Comparison of ENCODE assay signal across 12 cellular contexts in genomic region chr5:138869763-138870500, GRCh38. TPM values are rescaled to one million over a fixed set of nuclear protein-coding genes. Genes with fewer than 3 reads are reported as not detected.
DNase-seq lines count a peak whose midpoint lies in the region; ATAC-seq, FAIRE-seq and TF ChIP-seq lines count a peak whose summit lies in the region.
"Had no signal": no experiment of that assay in that cellular context is flagged by ENCODE, and none has a peak within 500 bp of the region (broad histone marks: within the 10 kb centered on the region; RNA-seq: fewer than 3 reads in every experiment).

No MANE protein-coding gene starts in this region.

- no peak overlapping the region for H3K27ac Mint-ChIP-seq in CD8-positive, alpha-beta memory T cell
- no peak overlapping the region for H3K27ac Mint-ChIP-seq in Calu3 (ENCODE audit: unreplicated experiment)
- H3K27ac Mint-ChIP-seq: CD4-positive, CD25-positive, alpha-beta regulatory T cell; immature natural killer cell had no signal

- peaks cover 9% of the 10 kb centered on the region; the same call in 1 of the 2 replicates for H4K20me1 ChIP-seq in K562 (replicated peaks; ENCODE audit: control insufficient read depth, insufficient read depth, low read length)

- no peaks in the 10 kb centered on the region for H3K36me3 Mint-ChIP-seq in CD8-positive, alpha-beta memory T cell
- H3K36me3 Mint-ChIP-seq in Calu3 (ENCODE audit: insufficient read depth, unreplicated experiment), result peaks cover 35% of the 10 kb centered on the region
- H3K36me3 Mint-ChIP-seq: CD4-positive, CD25-positive, alpha-beta regulatory T cell had no signal

- H3K4me3 ChIP-seq in K562, result no peak overlapping the region
- H3K4me3 ChIP-seq in CD8-positive, alpha-beta memory T cell (ENCODE audit: low read length), result no peak overlapping the region

- H3K4me2 ChIP-seq in K562 (ENCODE audit: insufficient read depth, low read length), result no peak overlapping the region

- H3K4me1 ChIP-seq in K562 (replicated peaks in 1 of 2; ENCODE audit: control insufficient read depth in 2 of 2, insufficient read depth in 2 of 2, low read length in 2 of 2), result no peaks in the 10 kb centered on the region
- no peaks in the 10 kb centered on the region for H3K4me1 ChIP-seq in CD8-positive, alpha-beta memory T cell (ENCODE audit: insufficient read depth, low read length)

- intact Hi-C loops in K562 (cut with micrococcal nuclease) (no loop called here), Calu3 (cut with micrococcal nuclease; ENCODE audit: unreplicated experiment) (no loop called here)

- DNase-seq in stimulated activated CD4-positive, alpha-beta T cell treated with anti-CD3 and anti-CD28 coated beads, Interleukin-4, amount 100 ng/mL, for 24 hours, result peak; percentile 8
- no peak for DNase-seq in stimulated activated CD4-positive, alpha-beta T cell treated with anti-CD3 and anti-CD28 coated beads, Interleukin-4, amount 100 ng/mL, for 4 hours
- DNase-seq in K562 (ENCODE audit: extremely low read depth in 1 of 4, low spot score in 3 of 4), result no peak
- peak; percentile 62 for DNase-seq in kidney glomerular epithelial cell (lab: John Stamatoyannopoulos, UW)
- no peak for DNase-seq in NCI-H774 (lab: John Stamatoyannopoulos, UW)
- DNase-seq in CD8-positive, alpha-beta memory T cell, result no peak
- DNase-seq in AG08395 (ENCODE audit: low spot score), result no peak
- no peak for DNase-seq in Calu3
- DNase-seq: effector CD4-positive, alpha-beta T cell; immature natural killer cell; NCI-H524 treated with DMSO at 0.1 percent for 48 hours had no signal

- TF ChIP-seq CTCF in K562 (IDR thresholded peaks at IDR 0.05 in 2 of 3, conservative IDR thresholded peaks at IDR 0.05 in 1 of 3; ENCODE audit: insufficient read depth in 2 of 3, low read depth in 1 of 3, low read length in 3 of 3) (no peak), Calu3 (IDR thresholded peaks at IDR 0.05; ENCODE audit: unreplicated experiment) (no peak)

- H3K27me3 Mint-ChIP-seq in CD8-positive, alpha-beta memory T cell, result peaks cover 5 to 8% of the 10 kb centered on the region in 2 donors
- H3K27me3 Mint-ChIP-seq in Calu3 (ENCODE audit: unreplicated experiment), result no peaks in the 10 kb centered on the region
- H3K27me3 Mint-ChIP-seq: CD4-positive, CD25-positive, alpha-beta regulatory T cell had no signal

- TF ChIP-seq RAD21 in K562 (CRISPR knock-in tag; conservative IDR thresholded peaks at IDR 0.05 in 1 of 2, IDR thresholded peaks at IDR 0.05 in 1 of 2), result no peak

- no peaks in the 10 kb centered on the region for H3K9me3 ChIP-seq in K562 (replicated peaks; ENCODE audit: control insufficient read depth, insufficient read depth, low read depth, low read length)
- H3K9me3 ChIP-seq in CD8-positive, alpha-beta memory T cell (ENCODE audit: low read length), result no peaks in the 10 kb centered on the region

- peak; percentile 26 for FAIRE-seq in K562 (lab: Jason Lieb, UNC)

- in situ Hi-C loops in K562 (cut with MboI), result no loop called here

- no peak overlapping the region for H3K4me3 Mint-ChIP-seq in CD8-positive, alpha-beta memory T cell
- H3K4me3 Mint-ChIP-seq in Calu3 (ENCODE audit: low read depth, unreplicated experiment), result no peak overlapping the region
- H3K4me3 Mint-ChIP-seq: CD4-positive, CD25-positive, alpha-beta regulatory T cell; immature natural killer cell had no signal

- H3K9ac ChIP-seq in K562 (ENCODE audit: insufficient read depth in 1 of 2, low read depth in 2 of 2, low read length in 2 of 2), result no peak overlapping the region

- TF ChIP-seq POLR2A in K562 (conservative IDR thresholded peaks at IDR 0.05), result no peak

- H3K27ac ChIP-seq in K562 (ENCODE audit: extremely low read depth, low read depth, low read length), result no peak overlapping the region
- H3K27ac ChIP-seq in CD8-positive, alpha-beta memory T cell (ENCODE audit: low read depth, low read length), result no peak overlapping the region

- WGBS in K562 (ENCODE audit: insufficient coverage, low coverage, missing lambda C conversion rate), result 36% methylated on average over 5 of the region's 5 CpGs

- H3K27me3 ChIP-seq in K562 (ENCODE audit: control insufficient read depth in 2 of 2, insufficient read depth in 2 of 2, low read length in 2 of 2), result no peaks in the 10 kb centered on the region
- H3K27me3 ChIP-seq in CD8-positive, alpha-beta memory T cell (ENCODE audit: insufficient read depth, low read length, poor library complexity, severe bottlenecking), result no peaks in the 10 kb centered on the region

- CTCF ChIA-PET in K562 (lab: Yijun Ruan, JAX; ENCODE audit: low intra/inter-chr PET ratio), result interaction anchor here (1.1 kb wide), 1 partner anchor 393 kb away, joined by 3 read pairs; no protein-coding TSS in a partner anchor
- CTCF ChIA-PET in CD8-positive, alpha-beta memory T cell (lab: Charles Lee), result no interaction called here
- CTCF ChIA-PET in Calu3 (lab: Charles Lee), result interaction anchor here (0.6 to 0.8 kb wide), 3 partner anchors 43 to 104 kb away, joined by 3 to 4 read pairs (median 3); no protein-coding TSS in a partner anchor

- no peaks in the 10 kb centered on the region for H3K9me1 ChIP-seq in K562 (ENCODE audit: control insufficient read depth, insufficient read depth, low read length)

- H3K9me3 Mint-ChIP-seq in CD8-positive, alpha-beta memory T cell, result peaks cover 0 to 3% (median 0%) of the 10 kb centered on the region in 5 donors
- no peaks in the 10 kb centered on the region for H3K9me3 Mint-ChIP-seq in Calu3 (ENCODE audit: low read depth, unreplicated experiment)

- TF ChIP-seq EP300 in K562 (IDR thresholded peaks at IDR 0.05; ENCODE audit: low read length), result no peak

- no peak overlapping the region for H2AFZ ChIP-seq in K562 (ENCODE audit: low read depth, low read length)

- no peaks in the 10 kb centered on the region for H3K36me3 ChIP-seq in K562 (ENCODE audit: control insufficient read depth, insufficient read depth, low read length)
- H3K36me3 ChIP-seq in CD8-positive, alpha-beta memory T cell (ENCODE audit: insufficient read depth, low read length), result no peaks in the 10 kb centered on the region

- peaks cover 4% of the 10 kb centered on the region; the same call in 2 of the 3 replicates for H3K79me2 ChIP-seq in K562 (ENCODE audit: control insufficient read depth, insufficient read depth, low read length)

- H3K4me1 Mint-ChIP-seq in CD8-positive, alpha-beta memory T cell, result peaks cover 0 to 8% (median 7%) of the 10 kb centered on the region in 3 donors
- peaks cover 35% of the 10 kb centered on the region for H3K4me1 Mint-ChIP-seq in Calu3 (ENCODE audit: low read depth, unreplicated experiment)
- H3K4me1 Mint-ChIP-seq: immature natural killer cell had no signal

- POLR2A ChIA-PET in K562 (lab: Yijun Ruan, JAX), result interaction anchor here (0.7 kb wide), 1 partner anchor 83 kb away, joined by 3 read pairs; no protein-coding TSS in a partner anchor
- POLR2A ChIA-PET in CD8-positive, alpha-beta memory T cell (lab: Charles Lee), result no interaction called here

- ATAC-seq in K562, result no peak

- BruUV-seq in K562 (replicated peaks; lab: Mats Ljungman, UMichigan) (no TSS peak), Calu3 (replicated peaks; lab: Mats Ljungman, UMichigan) (no TSS peak)

TF ChIP-seq in K562, 482 proteins besides CTCF, POLR2A, EP300 and RAD21 (continues in another document):
- TF ChIP-seq PML (IDR thresholded peaks at IDR 0.05; ENCODE audit: low read length), result no peak
- TF ChIP-seq KAT2B (IDR thresholded peaks at IDR 0.05; ENCODE audit: low read depth, low read length), result no peak
- TF ChIP-seq ZNF717 (CRISPR knock-in tag; IDR thresholded peaks at IDR 0.05), result no peak
- no peak for TF ChIP-seq NFE2L1 (tag; IDR thresholded peaks at IDR 0.05; ENCODE audit: borderline replicate concordance, low read depth)
- TF ChIP-seq ZNF165 (CRISPR knock-in tag; IDR thresholded peaks at IDR 0.05; ENCODE audit: borderline replicate concordance), result no peak
- no peak for TF ChIP-seq ZNF75A (CRISPR knock-in tag; IDR thresholded peaks at IDR 0.05)

RNA-seq across cellular contexts. Expression of gene LRRTM2, which starts 5.2 kb away (rescaled TPM):
- total RNA-seq in K562 (2011; cell fraction: chromatin; rRNA removed; ENCODE audit: low replicate concordance), result 0.07 TPM in 1 of 2 replicates, not detected in the other
- not detected in 2 replicates for total RNA-seq in K562 (2011; cell fraction: nucleolus; rRNA removed)
- total RNA-seq in K562 (2011; cell fraction: nucleoplasm; rRNA removed), result not detected in 2 replicates
- total RNA-seq in K562 (2014; rRNA removed) (under 0.01 TPM in 1 of 2 replicates, not detected in the other), K562 (2014; rRNA removed; fragmentation: Illumina TruSeq; extraction: Trizol) (not detected in 2 replicates), K562 (2015; rRNA removed; fragmentation: Illumina TruSeq; extraction: Trizol) (0.07 TPM in 1 of 2 replicates, not detected in the other), K562 (2021) (not detected in 2 replicates), Calu3 (2022) (not detected in 2 replicates)
- polyA plus RNA-seq in K562 (2011; rRNA removed) (0.03 TPM in 1 of 2 replicates, not detected in the other), K562 (2014; fragmentation: Illumina TruSeq; extraction: Trizol) (0.07 TPM in 1 of 2 replicates, not detected in the other), K562 (2014; fragmentation: Nextera tagmentation; extraction: Ambion mirVana) (under 1 TPM; 0.01 to 0.03 TPM), K562 (2014; rRNA removed) (not detected in 2 replicates)
- not detected in 2 replicates for polyA plus RNA-seq in K562 (2011; cell fraction: cytosol; rRNA removed)
- 0.03 and 0.04 TPM in 2 replicates for polyA plus RNA-seq in K562 (2011; cell fraction: nucleus; rRNA removed)
- polyA plus RNA-seq in K562 (2012), result 0.01 and 0.08 TPM in 2 replicates
- polyA minus RNA-seq in K562 (2011; rRNA and poly(A)+ RNA removed), result not detected in 2 replicates
- not detected in 2 replicates for polyA minus RNA-seq in K562 (2011; cell fraction: cytosol; rRNA and poly(A)+ RNA removed)
- 0.11 TPM in 1 of 2 replicates, not detected in the other for polyA minus RNA-seq in K562 (2011; cell fraction: nucleus; rRNA and poly(A)+ RNA removed)
- not detected for total RNA-seq in CD8-positive, alpha-beta memory T cell
- not detected for polyA plus RNA-seq in CD8-positive, alpha-beta memory T cell
- total RNA-seq: CD4-positive, CD25-positive, alpha-beta regulatory T cell had no signal
- polyA plus RNA-seq: immature natural killer cell had no signal

Comparison
In these comparisons a context has a peak if more than half of its experiments do, and no peak if none do; other contexts are left out.
1. DNase-seq: peak in stimulated activated CD4-positive, alpha-beta T cell treated with anti-CD3 and anti-CD28 coated beads, Interleukin-4, amount 100 ng/mL, for 24 hours (single experiment) and kidney glomerular epithelial cell (single experiment); none in stimulated activated CD4-positive, alpha-beta T cell treated with anti-CD3 and anti-CD28 coated beads, Interleukin-4, amount 100 ng/mL, for 4 hours (0 of 2), K562 (0 of 4), NCI-H774 (single experiment), CD8-positive, alpha-beta memory T cell (0 of 5), AG08395 (single experiment) and Calu3 (single experiment).